Comparison of ENCODE assay signal across 8 cellular contexts in the genomic region with DNA sequence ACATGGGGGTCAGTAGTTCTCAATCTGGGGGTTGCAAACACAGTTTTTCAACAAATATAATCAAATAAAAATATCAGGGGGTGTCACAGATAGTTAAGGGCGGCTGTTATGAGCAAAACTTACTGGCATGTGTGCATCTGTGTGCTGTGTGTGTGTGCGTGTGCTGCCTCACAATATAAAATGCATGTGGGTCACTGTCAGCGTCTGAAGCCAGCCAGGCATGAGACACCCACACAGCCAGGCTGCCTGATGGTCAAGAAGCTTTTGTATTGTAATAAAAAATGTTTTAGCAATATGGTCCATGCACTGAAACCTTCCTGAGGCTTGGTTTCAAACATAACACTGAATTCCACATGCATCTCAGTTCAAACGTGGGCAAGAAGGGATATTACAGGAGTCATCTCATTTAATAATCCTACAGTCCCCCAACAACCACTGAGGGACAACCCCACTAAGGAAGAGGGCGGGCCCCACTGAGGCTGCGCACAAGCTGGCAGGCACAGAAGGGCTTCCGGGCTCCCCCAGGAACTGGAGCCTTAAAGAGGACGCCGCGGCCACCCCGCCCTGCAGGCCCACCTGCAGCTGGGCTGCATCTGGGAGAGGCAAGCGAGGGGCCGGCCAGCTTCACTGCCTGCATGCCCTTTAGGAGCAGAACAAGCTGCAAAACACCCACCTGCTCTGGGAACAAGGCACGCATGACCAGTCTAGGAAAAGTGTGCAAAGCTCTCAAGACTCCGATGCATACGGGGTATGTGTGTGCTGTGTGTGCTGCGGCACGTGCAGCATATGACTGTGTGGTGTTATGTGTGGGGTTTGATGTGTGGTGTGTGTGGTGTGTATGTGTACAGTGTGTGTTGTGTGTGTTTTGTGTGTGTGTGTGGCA. TPM values are rescaled to one million over a fixed set of nuclear protein-coding genes. Genes with fewer than 3 reads are reported as not detected.
DNase-seq lines count a peak whose midpoint lies in the region; ATAC-seq and TF ChIP-seq lines count a peak whose summit lies in the region.

No MANE protein-coding gene starts in this region.

- CTCF ChIA-PET in PC-9 (lab: Charles Lee): no interaction called here

- no peaks in the 10 kb centered on the region for H3K27me3 Mint-ChIP-seq in activated T-cell treated with anti-CD3 and anti-CD28 coated beads, Interleukin-2, amount 50 U/mL, for 4 hours (ENCODE audit: low read depth)

- no peaks in the 10 kb centered on the region for H3F3A ChIP-seq in PC-9 (ENCODE audit: insufficient read depth, low read depth)

- no peaks in the 10 kb centered on the region; the same call in 1 of the 2 replicates for H4K20me1 ChIP-seq in PC-9 (ENCODE audit: insufficient read depth)

- H3K36me3 ChIP-seq in mucosa of descending colon (ENCODE audit: low read depth) (no peaks in the 10 kb centered on the region), PC-9 (ENCODE audit: low read depth) (no peaks in the 10 kb centered on the region), WERI-Rb-1 (peaks cover 6% of the 10 kb centered on the region; the same call in 1 of the 2 replicates)

- DNase-seq in activated T-cell treated with anti-CD3 and anti-CD28 coated beads, Interleukin-2, amount 50 U/mL, for 4 hours: peak; percentile 59
- peak; percentile 35 to 87 (median 64) for DNase-seq in mucosa of descending colon
- no peak for DNase-seq in PC-9
- DNase-seq in WERI-Rb-1: no peak
- no peak for DNase-seq in NCI-H1436 treated with DMSO at 0.1 percent for 48 hours (lab: John Stamatoyannopoulos, UW)
- no peak for DNase-seq in NOMO-1 treated with DMSO at 0.1 percent for 48 hours (lab: John Stamatoyannopoulos, UW; ENCODE audit: unreplicated experiment)

- peaks cover 93% of the 10 kb centered on the region for H3K4me1 Mint-ChIP-seq in activated T-cell treated with anti-CD3 and anti-CD28 coated beads, Interleukin-2, amount 50 U/mL, for 4 hours (ENCODE audit: low read depth)

- POLR2A ChIA-PET in PC-9 (lab: Charles Lee; ENCODE audit: unreplicated experiment): no interaction called here

- ATAC-seq in GM19455 (IDR thresholded peaks at IDR 0.05; ENCODE audit: unreplicated experiment): peak; percentile 77
- peak; percentile 86 for ATAC-seq in HG03432 (IDR thresholded peaks at IDR 0.05; ENCODE audit: unreplicated experiment)
- ATAC-seq in activated T-cell treated with anti-CD3 and anti-CD28 coated beads, Interleukin-2, amount 50 U/mL, for 4 hours: peak; percentile 65 to 74
- ATAC-seq in mucosa of descending colon: peak; percentile 79

- no peak for TF ChIP-seq CTCF in mucosa of descending colon (IDR thresholded peaks at IDR 0.05)
- no peak for TF ChIP-seq CTCF in PC-9 (conservative IDR thresholded peaks at IDR 0.05)
- no peak for TF ChIP-seq CTCF in WERI-Rb-1 (IDR thresholded peaks at IDR 0.05; ENCODE audit: low read depth, low read length)

- H3K27ac ChIP-seq in PC-9 (no peak overlapping the region), WERI-Rb-1 (no peak overlapping the region)

- H2AFZ ChIP-seq in PC-9: no peak overlapping the region

- H3K9me3 Mint-ChIP-seq in activated T-cell treated with anti-CD3 and anti-CD28 coated beads, Interleukin-2, amount 50 U/mL, for 4 hours: peaks cover 13% of the 10 kb centered on the region

- H3K4me3 Mint-ChIP-seq in activated T-cell treated with anti-CD3 and anti-CD28 coated beads, Interleukin-2, amount 50 U/mL, for 4 hours: peak overlapping the region; percentile 92

- H3K4me1 ChIP-seq in mucosa of descending colon (ENCODE audit: low read depth): no peaks in the 10 kb centered on the region
- no peaks in the 10 kb centered on the region for H3K4me1 ChIP-seq in PC-9 (replicated peaks; ENCODE audit: insufficient read depth)

- BruUV-seq in PC-9 (replicated peaks; lab: Mats Ljungman, UMichigan): no TSS peak

- H3K9me2 ChIP-seq in PC-9 (ENCODE audit: insufficient read depth): no peaks in the 10 kb centered on the region

- H3K4me2 ChIP-seq in PC-9: no peak overlapping the region

- peaks cover 36% of the 10 kb centered on the region for H3K36me3 Mint-ChIP-seq in activated T-cell treated with anti-CD3 and anti-CD28 coated beads, Interleukin-2, amount 50 U/mL, for 4 hours (ENCODE audit: insufficient read depth)

- intact Hi-C loops in mucosa of descending colon (cut with DNase I, micrococcal nuclease): no loop called here
- intact Hi-C loops in PC-9 (cut with micrococcal nuclease; ENCODE audit: unreplicated experiment): no loop called here

- H3K27me3 ChIP-seq in PC-9 (ENCODE audit: insufficient read depth, low read depth) (no peaks in the 10 kb centered on the region), WERI-Rb-1 (ENCODE audit: insufficient read depth, low read depth, severe bottlenecking) (no peaks in the 10 kb centered on the region)

- H3K79me2 ChIP-seq in PC-9 (ENCODE audit: low read depth): no peaks in the 10 kb centered on the region

- H3K4me3 ChIP-seq in mucosa of descending colon: no peak overlapping the region
- H3K4me3 ChIP-seq in PC-9: no peak overlapping the region
- no peak overlapping the region for H3K4me3 ChIP-seq in WERI-Rb-1 (ENCODE audit: low read depth, low read length)

- no peaks in the 10 kb centered on the region for H3K9me3 ChIP-seq in mucosa of descending colon
- no peaks in the 10 kb centered on the region for H3K9me3 ChIP-seq in PC-9 (ENCODE audit: insufficient read depth, low read depth)
- no peaks in the 10 kb centered on the region for H3K9me3 ChIP-seq in WERI-Rb-1 (ENCODE audit: severe bottlenecking)

RNA-seq across cellular contexts. Expression of a gene that starts 14.1 kb away (rescaled TPM):
- 100 to 1,000 TPM; 248 to 348 (median 344) TPM for total RNA-seq in activated T-cell treated with anti-CD3 and anti-CD28 coated beads, Interleukin-2, amount 50 U/mL, for 4 hours
- 10 to 100 TPM; 20.9 to 26.9 (median 23.1) TPM for total RNA-seq in mucosa of descending colon
- total RNA-seq in PC-9 (2021): 48.4 and 58.3 TPM in 2 replicates

Comparison
In these comparisons a context has a peak if more than half of its experiments do, and no peak if none do; other contexts are left out.
1. DNase-seq: peak in activated T-cell treated with anti-CD3 and anti-CD28 coated beads, Interleukin-2, amount 50 U/mL, for 4 hours (single experiment) and mucosa of descending colon (3 of 3); none in PC-9 (0 of 2), WERI-Rb-1 (single experiment), NCI-H1436 treated with DMSO at 0.1 percent for 48 hours (single experiment) and NOMO-1 treated with DMSO at 0.1 percent for 48 hours (single experiment).
2. Peak in every context shown above with its lines, with median percentiles within 50 percentile points of each other: ATAC-seq.